Comparison of ENCODE assay signal across 10 cellular contexts in genomic region chr9:128077847-128078503, GRCh38. TPM values are rescaled to one million over a fixed set of nuclear protein-coding genes. Genes with fewer than 3 reads are reported as not detected.
DNase-seq lines count a peak whose midpoint lies in the region; ATAC-seq, FAIRE-seq and TF ChIP-seq lines count a peak whose summit lies in the region.
"Had no signal": no experiment of that assay in that cellular context is flagged by ENCODE, and none has a peak within 500 bp of the region (broad histone marks: within the 10 kb centered on the region; RNA-seq: fewer than 3 reads in every experiment).

No MANE protein-coding gene starts in this region.

- FAIRE-seq in RCC 7860 (lab: Jason Lieb, UNC) (no peak), urothelium cell line (lab: Jason Lieb, UNC) (no peak)

- H3K9ac ChIP-seq in HCT116 (ENCODE audit: low read length) = peak overlapping the region; percentile 56

- H3K4me1 ChIP-seq in HCT116 (ENCODE audit: control insufficient read depth in 1 of 2, insufficient read depth in 2 of 2, low read length in 2 of 2) (peaks cover 64 to 67% of the 10 kb centered on the region in 2 experiments), spleen (peaks cover 41 to 97% (median 70%) of the 10 kb centered on the region in 6 donors)
- H3K4me1 ChIP-seq in effector memory CD4-positive, alpha-beta T cell (ENCODE audit: control insufficient read depth, insufficient read depth, low read length, poor library complexity, severe bottlenecking) = peaks cover 26% of the 10 kb centered on the region

- H3K4me3 ChIP-seq in HCT116 (replicated peaks in 1 of 2; ENCODE audit: low read depth in 1 of 2, low read length in 2 of 2) (peak overlapping the region; percentile 0 to 23; a peak in 3 of 4 replicates), spleen (no peak overlapping the region)
- no peak overlapping the region for H3K4me3 ChIP-seq in effector memory CD4-positive, alpha-beta T cell (ENCODE audit: insufficient read depth, low read depth, low read length, poor library complexity, severe bottlenecking)

- no TSS peak for BruUV-seq in HCT116 (replicated peaks; lab: Mats Ljungman, UMichigan)

- H3K27me3 ChIP-seq in HCT116 (ENCODE audit: insufficient read depth, low read length) = no peaks in the 10 kb centered on the region
- H3K27me3 ChIP-seq in spleen (replicated peaks in 1 of 7) = no peaks in the 10 kb centered on the region
- H3K27me3 ChIP-seq in effector memory CD4-positive, alpha-beta T cell (replicated peaks; ENCODE audit: control insufficient read depth, insufficient read depth, low read length, poor library complexity, severe bottlenecking) = no peaks in the 10 kb centered on the region

- TF ChIP-seq POLR2A in HCT116 (IDR thresholded peaks at IDR 0.05; ENCODE audit: borderline replicate concordance, extremely low read depth, insufficient read depth, insufficient read length) (no peak), erythroblast (IDR thresholded peaks at IDR 0.05; ENCODE audit: low read length) (no peak), spleen (IDR thresholded peaks at IDR 0.05) (no peak)

- H3K27ac ChIP-seq in HCT116 (ENCODE audit: low read depth, low read length) = peak overlapping the region; percentile 83
- H3K27ac ChIP-seq in spleen = peak overlapping the region in 5 of 8 donors; percentile 25 to 57 (median 46)
- H3K27ac ChIP-seq in effector memory CD4-positive, alpha-beta T cell (ENCODE audit: insufficient read depth, low read length, poor library complexity, severe bottlenecking) = no peak overlapping the region

- H3K4me2 ChIP-seq in HCT116 (ENCODE audit: low read length) = peak overlapping the region; percentile 62

- TF ChIP-seq CTCF in HCT116 (IDR thresholded peaks at IDR 0.05 in 2 of 3, conservative IDR thresholded peaks at IDR 0.05 in 1 of 3; ENCODE audit: borderline replicate concordance in 1 of 3, insufficient read depth in 1 of 3, low read depth in 2 of 3, low read length in 2 of 3) = no peak
- TF ChIP-seq CTCF in spleen (IDR thresholded peaks at IDR 0.05 in 8 of 11, conservative IDR thresholded peaks at IDR 0.05 in 3 of 11) = no peak

- H4K20me1 ChIP-seq in HCT116 (ENCODE audit: insufficient read depth) = no peaks in the 10 kb centered on the region

- H3K79me2 ChIP-seq in HCT116 (ENCODE audit: insufficient read depth, low read length) = peaks cover 75% of the 10 kb centered on the region

- no peaks in the 10 kb centered on the region; a peak in 1 of 4 replicates for H3K36me3 ChIP-seq in HCT116 (ENCODE audit: control insufficient read depth in 1 of 2, insufficient read depth in 2 of 2, low read length in 2 of 2)
- peaks cover 0 to 18% (median 0%) of the 10 kb centered on the region in 6 donors for H3K36me3 ChIP-seq in spleen
- H3K36me3 ChIP-seq in effector memory CD4-positive, alpha-beta T cell (ENCODE audit: control insufficient read depth, insufficient read depth, low read length) = no peaks in the 10 kb centered on the region

- peak; percentile 25 for ATAC-seq in HCT116

- H3K9me3 ChIP-seq in HCT116 (ENCODE audit: control insufficient read depth in 1 of 2, insufficient read depth in 1 of 2, low read depth in 1 of 2, low read length in 2 of 2) (no peaks in the 10 kb centered on the region), spleen (no peaks in the 10 kb centered on the region)
- H3K9me3 ChIP-seq in effector memory CD4-positive, alpha-beta T cell (ENCODE audit: control insufficient read depth, low read length) = no peaks in the 10 kb centered on the region

- no peaks in the 10 kb centered on the region for H3K9me2 ChIP-seq in HCT116 (ENCODE audit: insufficient read depth)

- POLR2A ChIA-PET in HCT116 (lab: Charles Lee) = interaction anchor here (1.3 to 2.6 kb wide), 3 partner anchors 10 to 22 kb away, joined by 3 to 23 read pairs (median 5); partner anchors contain the start of genes NAIF1 and SLC25A25

- CTCF ChIA-PET in HCT116 (lab: Charles Lee) = interaction anchor here (0.9 to 1.6 kb wide), 3 partner anchors 43 to 135 kb away, joined by 3 to 4 read pairs (median 4); no protein-coding TSS in a partner anchor

- H2AFZ ChIP-seq in HCT116 (ENCODE audit: low read depth, low read length, poor library complexity, severe bottlenecking) = no peak overlapping the region

- RAD21 ChIA-PET in HCT116 (lab: Charles Lee; ENCODE audit: low non-redundant PET in 1 of 2, low total read pairs in 2 of 2, uncharacterized antibody in 2 of 2, unreplicated experiment in 2 of 2) = no interaction called here

- WGBS in spleen, 5 donors = 82 to 94% (median 91%) methylated on average over 7 of the region's 7 CpGs

- no peak for TF ChIP-seq RAD21 in HCT116 (IDR thresholded peaks at IDR 0.05; ENCODE audit: low read depth)

- DNase-seq in HCT116 (ENCODE audit: low read depth, low spot score) (no peak), RCC 7860 (ENCODE audit: low spot score) (peak; percentile 11), erythroblast (lab: John Stamatoyannopoulos, UW) (peak; percentile 83 to 88), spleen (no peak), urothelium cell line (ENCODE audit: low spot score) (no peak), DMS53 treated with DMSO at 0.1 percent for 48 hours (lab: John Stamatoyannopoulos, UW; ENCODE audit: unreplicated experiment) (no peak)
- DNase-seq in effector memory CD4-positive, alpha-beta T cell = no peak
- DNase-seq: NCI-H1417 treated with DMSO at 0.1 percent for 48 hours; Right ventricle myocardium superior; stimulated activated CD4-positive, alpha-beta T cell treated with anti-CD3 and anti-CD28 coated beads, Interleukin-1b, Interleukin-23, amount 100 ng/mL, for 48 hours had no signal

- intact Hi-C loops in HCT116 (cut with micrococcal nuclease) = loop anchor here (2.0 kb wide), 1 partner anchor 25 kb away; no protein-coding TSS in a partner anchor
- intact Hi-C loops in spleen (cut with DNase I; ENCODE audit: low total_unique reads) = no loop called here

TF ChIP-seq in HCT116, 20 proteins besides CTCF, POLR2A, EP300 and RAD21:
- 0 out of 2 replicates have a peak, but pooled peaks have one; percentile 19 for TF ChIP-seq JUND (IDR thresholded peaks at IDR 0.05)
- no peak for TF ChIP-seq EZH2phosphoT487 (IDR thresholded peaks at IDR 0.05; ENCODE audit: borderline replicate concordance)
- TF ChIP-seq, protein P1, sequence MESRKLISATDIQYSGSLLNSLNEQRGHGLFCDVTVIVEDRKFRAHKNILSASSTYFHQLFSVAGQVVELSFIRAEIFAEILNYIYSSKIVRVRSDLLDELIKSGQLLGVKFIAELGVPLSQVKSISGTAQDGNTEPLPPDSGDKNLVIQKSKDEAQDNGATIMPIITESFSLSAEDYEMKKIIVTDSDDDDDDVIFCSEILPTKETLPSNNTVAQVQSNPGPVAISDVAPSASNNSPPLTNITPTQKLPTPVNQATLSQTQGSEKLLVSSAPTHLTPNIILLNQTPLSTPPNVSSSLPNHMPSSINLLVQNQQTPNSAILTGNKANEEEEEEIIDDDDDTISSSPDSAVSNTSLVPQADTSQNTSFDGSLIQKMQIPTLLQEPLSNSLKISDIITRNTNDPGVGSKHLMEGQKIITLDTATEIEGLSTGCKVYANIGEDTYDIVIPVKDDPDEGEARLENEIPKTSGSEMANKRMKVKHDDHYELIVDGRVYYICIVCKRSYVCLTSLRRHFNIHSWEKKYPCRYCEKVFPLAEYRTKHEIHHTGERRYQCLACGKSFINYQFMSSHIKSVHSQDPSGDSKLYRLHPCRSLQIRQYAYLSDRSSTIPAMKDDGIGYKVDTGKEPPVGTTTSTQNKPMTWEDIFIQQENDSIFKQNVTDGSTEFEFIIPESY (IDR thresholded peaks at IDR 0.05; ENCODE audit: extremely low read depth, insufficient replicate concordance, low read length) = no peak

RNA-seq across cellular contexts. Expression of gene SLC25A25, which starts 9.9 kb away (rescaled TPM):
- total RNA-seq in HCT116 (2021; ENCODE audit: unreplicated experiment) (15.3 TPM), spleen (10 to 100 TPM; 20.2 to 44.7 (median 26.0) TPM)
- 18.8 and 20.5 TPM in 2 replicates for polyA plus RNA-seq in HCT116 (2012)
- polyA plus RNA-seq in spleen = 10 to 100 TPM in 1 of 3 donors, 1 to 10 TPM in 2; 6.2 to 13.6 (median 6.5) TPM

RNA-seq across cellular contexts. Expression of gene NAIF1, which starts 10.9 kb away (rescaled TPM):
- total RNA-seq in HCT116 (2021; ENCODE audit: unreplicated experiment) (11.0 TPM), spleen (10 to 100 TPM in 6 of 7 donors, 1 to 10 TPM in 1; 9.3 to 14.3 (median 11.7) TPM)
- polyA plus RNA-seq in HCT116 (2012) = 13.3 and 16.7 TPM in 2 replicates
- 10 to 100 TPM; 10.6 to 15.4 (median 10.8) TPM for polyA plus RNA-seq in spleen

RNA-seq across cellular contexts. Expression of gene PTGES2, which starts 49.6 kb away (rescaled TPM):
- 148 TPM for total RNA-seq in HCT116 (2021; ENCODE audit: unreplicated experiment)
- 154 and 164 TPM in 2 replicates for polyA plus RNA-seq in HCT116 (2012)
- 10 to 100 TPM; 45.2 to 66.6 (median 58.5) TPM for total RNA-seq in spleen
- 10 to 100 TPM; 45.8 to 71.2 (median 54.0) TPM for polyA plus RNA-seq in spleen

Comparison
In these comparisons a context has a peak if more than half of its experiments do, and no peak if none do; other contexts are left out.
1. DNase-seq: peak in RCC 7860 (single experiment) and erythroblast (2 of 2); none in HCT116 (single experiment), spleen (single experiment), urothelium cell line (single experiment), effector memory CD4-positive, alpha-beta T cell (0 of 3) and DMS53 treated with DMSO at 0.1 percent for 48 hours (single experiment).
2. H3K4me3 ChIP-seq: peak in HCT116 (2 of 2); none in spleen (0 of 8) and effector memory CD4-positive, alpha-beta T cell (single experiment).